35 cellular contexts compared by ENCODE assay signal in genomic region chr5:139554264-139554663, GRCh38. TPM values are rescaled to one million over a fixed set of nuclear protein-coding genes. Genes with fewer than 3 reads are reported as not detected.
DNase-seq lines count a peak whose midpoint lies in the region; TF ChIP-seq lines count a peak whose summit lies in the region.
"Had no signal": no experiment of that assay in that cellular context is flagged by ENCODE, and none has a peak within 500 bp of the region (broad histone marks: within the 10 kb centered on the region; RNA-seq: fewer than 3 reads in every experiment).

No MANE protein-coding gene starts in this region.

- 87 to 88% methylated on average over 4 of the region's 4 CpGs for WGBS in sigmoid colon, 2 donors

- intact Hi-C loops in sigmoid colon (cut with DNase I) = no loop called here

- no peaks in the 10 kb centered on the region for H3K36me3 ChIP-seq in HEK293 (ENCODE audit: control insufficient read depth in 2 of 2, insufficient read depth in 1 of 2, low read length in 2 of 2)
- H3K36me3 ChIP-seq in osteoblast (ENCODE audit: insufficient read depth, low read length) = no peaks in the 10 kb centered on the region
- no peaks in the 10 kb centered on the region for H3K36me3 ChIP-seq in sigmoid colon
- H3K36me3 ChIP-seq: BE2C, BLaER1 had no signal

- H3K4me1 Mint-ChIP-seq in T-helper 1 cell treated with Interleukin-12 subunit alpha and Interleukin-12 subunit beta and Interleukin-4 antibody, amounts not matched to agents 30 μg/mL and 1 μg/mL, for 36 hours (ENCODE audit: low read depth) = peaks cover 4% of the 10 kb centered on the region
- H3K4me1 Mint-ChIP-seq: CD8-positive, alpha-beta memory T cell had no signal

- TF ChIP-seq EP300 in sigmoid colon (IDR thresholded peaks at IDR 0.05) = no peak

- no peak overlapping the region for H3K4me2 ChIP-seq in osteoblast (ENCODE audit: insufficient read depth, low read length)
- H3K4me2 ChIP-seq: A549; BLaER1; BLaER1 treated with 17β-estradiol and CSF1 and Interleukin-3, amounts not matched to agents 10 nM and 100 nM had no signal

- H3K9me3 ChIP-seq in HEK293 (ENCODE audit: control insufficient read depth, insufficient read depth, low read depth, low read length) = no peaks in the 10 kb centered on the region
- H3K9me3 ChIP-seq in osteoblast (ENCODE audit: low read depth, low read length) = no peaks in the 10 kb centered on the region
- H3K9me3 ChIP-seq in sigmoid colon = no peaks in the 10 kb centered on the region
- H3K9me3 ChIP-seq: A549, BE2C, Caco-2 had no signal

- H3K36me3 Mint-ChIP-seq in T-helper 1 cell treated with Interleukin-12 subunit alpha and Interleukin-12 subunit beta and Interleukin-4 antibody, amounts not matched to agents 30 μg/mL and 1 μg/mL, for 36 hours (ENCODE audit: low read depth) = no peaks in the 10 kb centered on the region
- H3K36me3 Mint-ChIP-seq: CD14-positive monocyte; CD4-positive, alpha-beta memory T cell; CD4-positive, CD25-positive, alpha-beta regulatory T cell; CD8-positive, alpha-beta memory T cell; CD8-positive, alpha-beta T cell had no signal

- CTCF ChIA-PET in HEK293 (lab: Yijun Ruan, JAX) = no interaction called here

- H3K4me3 Mint-ChIP-seq in T-helper 1 cell treated with Interleukin-12 subunit alpha and Interleukin-12 subunit beta and Interleukin-4 antibody, amounts not matched to agents 30 μg/mL and 1 μg/mL, for 36 hours = no peak overlapping the region
- H3K4me3 Mint-ChIP-seq: B cell; CD14-positive monocyte; CD4-positive, alpha-beta memory T cell; CD4-positive, alpha-beta T cell; CD8-positive, alpha-beta memory T cell; CD8-positive, alpha-beta T cell had no signal

- H3K4me3 ChIP-seq in HEK293 (ENCODE audit: low read depth, low read length) (no peak overlapping the region), osteoblast (ENCODE audit: insufficient read depth, low read length) (no peak overlapping the region), sigmoid colon (no peak overlapping the region)
- H3K4me3 ChIP-seq: A549; BLaER1; BLaER1 treated with 17β-estradiol and CSF1 and Interleukin-3, amounts not matched to agents 10 nM and 100 nM had no signal

- H3K4me1 ChIP-seq in HEK293 (ENCODE audit: control insufficient read depth, insufficient read depth, low read length) (no peaks in the 10 kb centered on the region), osteoblast (ENCODE audit: insufficient read depth, low read length) (no peaks in the 10 kb centered on the region), sigmoid colon (no peaks in the 10 kb centered on the region)
- H3K4me1 ChIP-seq: A549, BE2C, BLaER1, Caco-2 had no signal

- H3K27me3 ChIP-seq in osteoblast (ENCODE audit: insufficient read depth, low read length) (no peaks in the 10 kb centered on the region), sigmoid colon (no peaks in the 10 kb centered on the region)
- H3K27me3 ChIP-seq: BE2C; BLaER1; BLaER1 treated with 17β-estradiol and CSF1 and Interleukin-3, amounts not matched to agents 10 nM and 100 nM had no signal

- H2AFZ ChIP-seq in osteoblast (ENCODE audit: low read length) = no peak overlapping the region

- TF ChIP-seq CTCF in HEK293 (tag by site-specific recombination; IDR thresholded peaks at IDR 0.05) (no peak), osteoblast (IDR thresholded peaks at IDR 0.05; ENCODE audit: extremely low read depth, low read depth, low read length) (no peak), sigmoid colon (IDR thresholded peaks at IDR 0.05) (no peak)

- no peaks in the 10 kb centered on the region for H3K27me3 Mint-ChIP-seq in T-helper 1 cell treated with Interleukin-12 subunit alpha and Interleukin-12 subunit beta and Interleukin-4 antibody, amounts not matched to agents 30 μg/mL and 1 μg/mL, for 36 hours (ENCODE audit: low read depth)
- H3K27me3 Mint-ChIP-seq: B cell; CD4-positive, alpha-beta T cell had no signal

- H3K9me3 Mint-ChIP-seq in T-helper 1 cell treated with Interleukin-12 subunit alpha and Interleukin-12 subunit beta and Interleukin-4 antibody, amounts not matched to agents 30 μg/mL and 1 μg/mL, for 36 hours = no peaks in the 10 kb centered on the region
- H3K9me3 Mint-ChIP-seq: CD4-positive, alpha-beta memory T cell; CD4-positive, alpha-beta T cell; CD4-positive, CD25-positive, alpha-beta regulatory T cell; CD8-positive, alpha-beta memory T cell; CD8-positive, alpha-beta T cell had no signal

- no peak for TF ChIP-seq POLR2A in sigmoid colon (IDR thresholded peaks at IDR 0.05)

- DNase-seq in T-helper 1 cell (no peak), osteoblast (ENCODE audit: insufficient read length, low spot score, missing footprints) (peak; percentile 54), sigmoid colon (peak; percentile 35), NCI-H1048 (lab: John Stamatoyannopoulos, UW) (no peak), HK-2 (ENCODE audit: unreplicated experiment) (no peak)
- DNase-seq in activated CD4-positive, alpha-beta T cell treated with anti-CD3 and anti-CD28 coated beads, Interleukin-2, amount 50 U/mL, for 1 hour = no peak
- DNase-seq: 8988T; ACHN; AML-193; BE2C; C1 segment of cervical spinal cord; Caco-2; Calu3; CD4-positive, alpha-beta memory T cell; CD4-positive, alpha-beta T cell; CD4-positive, CD25-positive, alpha-beta regulatory T cell; CD8-positive, alpha-beta memory T cell; CD8-positive, alpha-beta T cell; COR-L47; DMS 273 treated with DMSO at 0.1 percent for 48 hours; DMS153; DMS53; DMS79; DMS79 treated with DMSO at 0.1 percent for 48 hours; DND-41; EL had no signal

- POLR2A ChIA-PET in HEK293 (lab: Yijun Ruan, JAX) = no interaction called here

- H3K79me2 ChIP-seq in osteoblast (ENCODE audit: insufficient read depth, low read length) = no peaks in the 10 kb centered on the region

- H3K27ac ChIP-seq in HEK293 (ENCODE audit: extremely low read depth, low read depth, low read length) (no peak overlapping the region), osteoblast (ENCODE audit: low read depth, low read length) (no peak overlapping the region), sigmoid colon (no peak overlapping the region)
- H3K27ac ChIP-seq: 22Rv1; A549; BLaER1; BLaER1 treated with 17β-estradiol and CSF1 and Interleukin-3, amounts not matched to agents 10 nM and 100 nM; C4-2B had no signal

- no peaks in the 10 kb centered on the region for H4K20me1 ChIP-seq in osteoblast (ENCODE audit: insufficient read depth, low read length)
- H4K20me1 ChIP-seq: BLaER1; BLaER1 treated with 17β-estradiol and CSF1 and Interleukin-3, amounts not matched to agents 10 nM and 100 nM had no signal

- peak overlapping the region; percentile 24 for H3K27ac Mint-ChIP-seq in T-helper 1 cell treated with Interleukin-12 subunit alpha and Interleukin-12 subunit beta and Interleukin-4 antibody, amounts not matched to agents 30 μg/mL and 1 μg/mL, for 36 hours
- H3K27ac Mint-ChIP-seq: B cell; CD14-positive monocyte; CD4-positive, alpha-beta memory T cell; CD4-positive, alpha-beta T cell; CD8-positive, alpha-beta memory T cell; CD8-positive, alpha-beta T cell had no signal

TF ChIP-seq in HEK293, 187 proteins besides CTCF, POLR2A, EP300 and RAD21:
- TF ChIP-seq PRDM10 (tag by site-specific recombination; IDR thresholded peaks at IDR 0.05) (peak; percentile 72; the same call in 1 of the 2 replicates), ZNF777 (tag by site-specific recombination; IDR thresholded peaks at IDR 0.05; ENCODE audit: borderline replicate concordance) (no peak)

RNA-seq across cellular contexts. Expression of gene UBE2D2, which starts 6.9 kb away (rescaled TPM):
- total RNA-seq in osteoblast (52.8 and 58.6 TPM in 2 replicates), sigmoid colon (10 to 100 TPM; 61.5 to 93.0 (median 69.7) TPM)
- 100 to 1,000 TPM; 113 to 177 (median 146) TPM for polyA plus RNA-seq in sigmoid colon

Comparison
In these comparisons a context has a peak if more than half of its experiments do, and no peak if none do; other contexts are left out.
1. DNase-seq: peak in osteoblast (single experiment) and sigmoid colon (single experiment); none in T-helper 1 cell (0 of 5), NCI-H1048 (single experiment), HK-2 (single experiment) and activated CD4-positive, alpha-beta T cell treated with anti-CD3 and anti-CD28 coated beads, Interleukin-2, amount 50 U/mL, for 1 hour (single experiment).